Comparison of ENCODE assay signal across 14 cellular contexts in the genomic region with DNA sequence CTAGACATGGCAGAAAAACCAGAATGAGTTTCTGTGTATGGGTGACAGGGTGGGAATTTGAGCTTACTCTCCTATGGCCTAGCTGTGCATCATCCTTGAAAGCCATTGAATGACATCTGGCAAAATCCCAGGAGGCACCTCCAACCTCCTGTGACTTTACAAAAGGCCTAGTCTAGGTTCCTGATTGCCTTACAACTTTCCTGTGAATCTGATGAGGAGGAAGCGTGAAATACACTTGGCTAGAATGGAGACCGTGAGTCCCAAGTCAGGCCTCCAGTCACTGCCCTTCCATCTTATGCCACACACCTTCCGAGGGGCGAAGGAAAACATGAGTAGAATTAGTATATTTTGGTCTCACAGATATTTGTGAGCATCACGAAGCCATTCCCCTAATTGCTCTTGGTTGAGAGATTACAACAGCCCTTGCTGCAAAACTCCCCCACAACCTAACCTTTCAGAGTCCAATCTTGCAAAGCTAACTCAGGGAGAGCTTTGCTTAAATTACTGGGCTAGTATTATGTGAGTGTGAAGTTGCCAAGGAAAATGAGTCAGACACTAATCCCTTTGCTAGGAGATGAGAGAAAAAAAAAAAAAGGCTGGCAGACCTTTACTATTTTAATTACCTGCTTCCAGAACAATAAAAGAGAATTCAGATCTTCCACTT. TPM values are rescaled to one million over a fixed set of nuclear protein-coding genes. Genes with fewer than 3 reads are reported as not detected.
DNase-seq lines count a peak whose midpoint lies in the region; ATAC-seq and TF ChIP-seq lines count a peak whose summit lies in the region.
"Had no signal": no experiment of that assay in that cellular context is flagged by ENCODE, and none has a peak within 500 bp of the region (broad histone marks: within the 10 kb centered on the region; RNA-seq: fewer than 3 reads in every experiment).

No MANE protein-coding gene starts in this region.

- no peaks in the 10 kb centered on the region for H3K9me3 ChIP-seq in vagina
- H3K9me3 ChIP-seq: tibial artery had no signal

- CTCF ChIA-PET in activated CD4-positive, alpha-beta T cell treated with anti-CD3 and anti-CD28 coated beads for 36 hours (lab: Charles Lee) = no interaction called here
- CTCF ChIA-PET in MCF 10A (lab: Yijun Ruan, JAX) = no interaction called here
- CTCF ChIA-PET in T-cell (lab: Charles Lee) = no interaction called here

- no peak for TF ChIP-seq POLR2A in vagina (IDR thresholded peaks at IDR 0.05)

- H3K4me3 Mint-ChIP-seq in activated CD4-positive, alpha-beta T cell treated with anti-CD3 and anti-CD28 coated beads for 36 hours = no peak overlapping the region
- H3K4me3 Mint-ChIP-seq in MCF 10A (ENCODE audit: unreplicated experiment) (no peak overlapping the region), T-cell (no peak overlapping the region)
- H3K4me3 Mint-ChIP-seq: naive B cell had no signal

- BruUV-seq in MCF 10A (replicated peaks; lab: Mats Ljungman, UMichigan) = no TSS peak

- H3K4me1 ChIP-seq in vagina = no peaks in the 10 kb centered on the region

- no peak for ATAC-seq in activated CD4-positive, alpha-beta T cell treated with anti-CD3 and anti-CD28 coated beads for 36 hours
- no peak for ATAC-seq in T-cell (replicated peaks in 1 of 4)

- intact Hi-C loops in activated CD4-positive, alpha-beta T cell treated with anti-CD3 and anti-CD28 coated beads for 36 hours (cut with DNase I, micrococcal nuclease) = loop anchor here (5.0 kb wide), 2 partner anchors 36 to 81 kb away; a partner anchor contains a TSS
- intact Hi-C loops in MCF 10A (cut with micrococcal nuclease) = no loop called here
- intact Hi-C loops in vagina (cut with DNase I) = no loop called here

- peak overlapping the region; percentile 45 for H3K27ac Mint-ChIP-seq in activated CD4-positive, alpha-beta T cell treated with anti-CD3 and anti-CD28 coated beads for 36 hours
- H3K27ac Mint-ChIP-seq in MCF 10A (ENCODE audit: low read depth, unreplicated experiment) = no peak overlapping the region
- no peak overlapping the region for H3K27ac Mint-ChIP-seq in T-cell
- H3K27ac Mint-ChIP-seq: naive B cell had no signal

- no peak for DNase-seq in activated CD4-positive, alpha-beta T cell treated with anti-CD3 and anti-CD28 coated beads for 36 hours
- no peak for DNase-seq in activated CD4-positive, alpha-beta T cell treated with anti-CD3 and anti-CD28 coated beads, Interleukin-2, amount 50 U/mL, for 1 hour
- DNase-seq in MCF 10A (ENCODE audit: unreplicated experiment) (peak; percentile 62), kidney tubule cell (ENCODE audit: low spot score) (peak; percentile 31), vagina (ENCODE audit: extremely low spot score in 2 of 2) (no peak), GM13976 (ENCODE audit: low spot score) (no peak), T-cell (no peak)
- no peak for DNase-seq in activated CD8-positive, alpha-beta memory T cell treated with anti-CD3 and anti-CD28 coated beads, Interleukin-2, amount 50 U/mL, for 48 hours
- DNase-seq: ACHN; activated effector memory CD4-positive, alpha-beta T cell treated with Interleukin-2 at 50 U/mL for 16 hours; naive B cell; T1000; tibial artery had no signal

- H3K9me3 Mint-ChIP-seq in activated CD4-positive, alpha-beta T cell treated with anti-CD3 and anti-CD28 coated beads for 36 hours (ENCODE audit: low read depth) = peaks cover 3% of the 10 kb centered on the region
- no peaks in the 10 kb centered on the region for H3K9me3 Mint-ChIP-seq in MCF 10A (ENCODE audit: unreplicated experiment)
- no peaks in the 10 kb centered on the region for H3K9me3 Mint-ChIP-seq in T-cell
- H3K9me3 Mint-ChIP-seq: naive B cell had no signal

- H3K27me3 Mint-ChIP-seq in activated CD4-positive, alpha-beta T cell treated with anti-CD3 and anti-CD28 coated beads for 36 hours = no peaks in the 10 kb centered on the region
- H3K27me3 Mint-ChIP-seq in MCF 10A (ENCODE audit: insufficient read depth, unreplicated experiment) = peaks cover 13% of the 10 kb centered on the region
- H3K27me3 Mint-ChIP-seq in T-cell = no peaks in the 10 kb centered on the region

- H3K36me3 Mint-ChIP-seq in activated CD4-positive, alpha-beta T cell treated with anti-CD3 and anti-CD28 coated beads for 36 hours (ENCODE audit: low read depth) = peaks cover 10% of the 10 kb centered on the region
- no peaks in the 10 kb centered on the region for H3K36me3 Mint-ChIP-seq in MCF 10A (ENCODE audit: insufficient read depth, unreplicated experiment)
- peaks cover 5% of the 10 kb centered on the region for H3K36me3 Mint-ChIP-seq in T-cell

- H3K27ac ChIP-seq in vagina = peak overlapping the region; percentile 36
- H3K27ac ChIP-seq: epithelial cell of prostate, tibial artery had no signal

- in situ Hi-C loops in GM13976 (cut with MboI; ENCODE audit: low sequenced_read_pairs, unreplicated experiment) = no loop called here

- peaks cover 35% of the 10 kb centered on the region for H3K4me1 Mint-ChIP-seq in activated CD4-positive, alpha-beta T cell treated with anti-CD3 and anti-CD28 coated beads for 36 hours
- H3K4me1 Mint-ChIP-seq in MCF 10A (ENCODE audit: insufficient read depth, unreplicated experiment) (peaks cover 10% of the 10 kb centered on the region), T-cell (peaks cover 10 to 17% (median 16%) of the 10 kb centered on the region in 3 donors)
- H3K4me1 Mint-ChIP-seq: naive B cell had no signal

- TF ChIP-seq CTCF in MCF 10A (IDR thresholded peaks at IDR 0.05; ENCODE audit: unreplicated experiment) (no peak), vagina (IDR thresholded peaks at IDR 0.05) (no peak), GM13976 (IDR thresholded peaks at IDR 0.05; ENCODE audit: borderline replicate concordance, control extremely low read depth, extremely low read depth, insufficient read depth, missing control alignments) (no peak)

- no peaks in the 10 kb centered on the region for H3K27me3 ChIP-seq in vagina
- H3K27me3 ChIP-seq: tibial artery had no signal

- no peaks in the 10 kb centered on the region for H3K36me3 ChIP-seq in vagina
- H3K36me3 ChIP-seq: tibial artery had no signal

- POLR2A ChIA-PET in activated CD4-positive, alpha-beta T cell treated with anti-CD3 and anti-CD28 coated beads for 36 hours (lab: Charles Lee) = no interaction called here
- POLR2A ChIA-PET in MCF 10A (lab: Yijun Ruan, JAX) = interaction anchor here (0.5 to 1.3 kb wide), 4 partner anchors 9 to 90 kb away, joined by 3 to 5 read pairs (median 4); no protein-coding TSS in a partner anchor
- POLR2A ChIA-PET in T-cell (lab: Charles Lee) = no interaction called here

- H3K4me3 ChIP-seq in vagina = no peak overlapping the region
- H3K4me3 ChIP-seq: tibial artery had no signal

RNA-seq across cellular contexts. Expression of a gene that starts 36.3 kb away (rescaled TPM):
- total RNA-seq in activated CD4-positive, alpha-beta T cell treated with anti-CD3 and anti-CD28 coated beads for 36 hours = 10 to 100 TPM; 52.4 to 59.1 TPM
- 33.0 and 39.5 TPM in 2 replicates for total RNA-seq in MCF 10A (2022)
- 55.0 TPM for total RNA-seq in vagina
- total RNA-seq in T-cell = 10 to 100 TPM; 54.0 to 66.2 (median 58.2) TPM

Comparison
In these comparisons a context has a peak if more than half of its experiments do, and no peak if none do; other contexts are left out.
1. DNase-seq: peak in MCF 10A (single experiment) and kidney tubule cell (single experiment); none in activated CD4-positive, alpha-beta T cell treated with anti-CD3 and anti-CD28 coated beads for 36 hours (single experiment), activated CD4-positive, alpha-beta T cell treated with anti-CD3 and anti-CD28 coated beads, Interleukin-2, amount 50 U/mL, for 1 hour (single experiment), vagina (0 of 2), GM13976 (single experiment), activated CD8-positive, alpha-beta memory T cell treated with anti-CD3 and anti-CD28 coated beads, Interleukin-2, amount 50 U/mL, for 48 hours (single experiment) and T-cell (0 of 34).
2. intact Hi-C loops: an anchor here in activated CD4-positive, alpha-beta T cell treated with anti-CD3 and anti-CD28 coated beads for 36 hours (5.0 kb wide); none called in MCF 10A and vagina.